In genomic region chr16:88326611-88327485, GRCh38 we compare ENCODE assay signal across 20 cellular contexts. TPM values are rescaled to one million over a fixed set of nuclear protein-coding genes. Genes with fewer than 3 reads are reported as not detected.
DNase-seq lines count a peak whose midpoint lies in the region; ATAC-seq, FAIRE-seq and TF ChIP-seq lines count a peak whose summit lies in the region.
"Had no signal": no experiment of that assay in that cellular context is flagged by ENCODE, and none has a peak within 500 bp of the region (broad histone marks: within the 10 kb centered on the region; RNA-seq: fewer than 3 reads in every experiment).

No MANE protein-coding gene starts in this region.

- H3K27me3 Mint-ChIP-seq in stimulated activated memory B cell treated with anti-CD40 and anti-IgM and Interleukin-4, amounts not matched to agents 10 μg/mL and 1 μg/mL and 100 μg/mL, for 72 hours = peaks cover 20% of the 10 kb centered on the region
- H3K27me3 Mint-ChIP-seq: CD4-positive, alpha-beta memory T cell had no signal

- H2AFZ ChIP-seq in K562 (ENCODE audit: low read depth, low read length) (peak overlapping the region; percentile 56; the same call in 1 of the 2 replicates), mesenchymal stem cell (ENCODE audit: low read depth, low read length) (no peak overlapping the region)

- H2BK15ac ChIP-seq in mesenchymal stem cell (ENCODE audit: low read depth, poor library complexity, severe bottlenecking) = peak overlapping the region; percentile 50

- H3K27ac ChIP-seq in right atrium auricular region = no peak overlapping the region
- no peak overlapping the region; the same call in 2 of the 3 replicates for H3K27ac ChIP-seq in K562 (ENCODE audit: extremely low read depth, low read depth, low read length)
- no peak overlapping the region for H3K27ac ChIP-seq in mesenchymal stem cell (ENCODE audit: low read length, poor library complexity, severe bottlenecking)
- H3K27ac ChIP-seq: BLaER1 had no signal

- H3K18ac ChIP-seq in mesenchymal stem cell (ENCODE audit: low read depth in 1 of 2, low read length in 2 of 2) = peak overlapping the region in 1 of 2 experiments; percentile 35

- H3K79me1 ChIP-seq in mesenchymal stem cell (replicated peaks; ENCODE audit: low read length, poor library complexity, severe bottlenecking) = no peaks in the 10 kb centered on the region

- H3K36me3 Mint-ChIP-seq in stimulated activated memory B cell treated with anti-CD40 and anti-IgM and Interleukin-4, amounts not matched to agents 10 μg/mL and 1 μg/mL and 100 μg/mL, for 72 hours = no peaks in the 10 kb centered on the region
- H3K36me3 Mint-ChIP-seq: CD14-positive monocyte; CD4-positive, alpha-beta memory T cell; IgD-negative memory B cell had no signal

- H3K4me2 ChIP-seq in K562 (ENCODE audit: insufficient read depth, low read length) (0 out of 2 replicates have a peak overlapping the region, but pooled peaks have one; percentile 7), mesenchymal stem cell (ENCODE audit: low read length, poor library complexity, severe bottlenecking) (no peak overlapping the region)
- H3K4me2 ChIP-seq: BLaER1 had no signal

- H3K27me3 ChIP-seq in right atrium auricular region = no peaks in the 10 kb centered on the region
- H3K27me3 ChIP-seq in K562 (ENCODE audit: control insufficient read depth in 2 of 2, insufficient read depth in 2 of 2, low read length in 2 of 2) = no peaks in the 10 kb centered on the region
- no peaks in the 10 kb centered on the region for H3K27me3 ChIP-seq in mesenchymal stem cell (ENCODE audit: control insufficient read depth in 1 of 2, insufficient read depth in 1 of 2, low read length in 2 of 2)
- H3K27me3 ChIP-seq: BLaER1 had no signal

- no peaks in the 10 kb centered on the region for H3K9me3 Mint-ChIP-seq in stimulated activated memory B cell treated with anti-CD40 and anti-IgM and Interleukin-4, amounts not matched to agents 10 μg/mL and 1 μg/mL and 100 μg/mL, for 72 hours

- peak overlapping the region in 1 of 2 experiments; percentile 29 for H3K14ac ChIP-seq in mesenchymal stem cell (ENCODE audit: low read length in 2 of 2)

- H2BK12ac ChIP-seq in mesenchymal stem cell (ENCODE audit: low read length in 2 of 2) = peak overlapping the region; percentile 64 to 78

- intact Hi-C loops in left ventricle myocardium superior (cut with micrococcal nuclease) (no loop called here), K562 (cut with micrococcal nuclease) (no loop called here)

- H3K79me2 ChIP-seq in K562 (ENCODE audit: control insufficient read depth, insufficient read depth, low read length) = no peaks in the 10 kb centered on the region

- H3K4me1 ChIP-seq in right atrium auricular region = no peaks in the 10 kb centered on the region
- peaks cover 8 to 66% of the 10 kb centered on the region in 2 experiments; a peak in 4 of 5 replicates for H3K4me1 ChIP-seq in K562 (replicated peaks in 1 of 2; ENCODE audit: control insufficient read depth in 2 of 2, insufficient read depth in 2 of 2, low read length in 2 of 2)
- peaks cover 24% of the 10 kb centered on the region for H3K4me1 ChIP-seq in mesenchymal stem cell (ENCODE audit: control insufficient read depth, insufficient read depth, low read depth, low read length)

- WGBS in K562 (ENCODE audit: insufficient coverage, low coverage, missing lambda C conversion rate) = 83% methylated on average over 24 of the region's 28 CpGs
- WGBS in mesenchymal stem cell = 95% methylated on average over 28 of the region's 28 CpGs

- H4K20me1 ChIP-seq in K562 (replicated peaks; ENCODE audit: control insufficient read depth, insufficient read depth, low read length) = no peaks in the 10 kb centered on the region
- H4K20me1 ChIP-seq: BLaER1 had no signal

- no peak for TF ChIP-seq RAD21 in K562 (CRISPR knock-in tag; conservative IDR thresholded peaks at IDR 0.05 in 1 of 2, IDR thresholded peaks at IDR 0.05 in 1 of 2)

- TF ChIP-seq CTCF in right atrium auricular region (IDR thresholded peaks at IDR 0.05) (no peak), K562 (IDR thresholded peaks at IDR 0.05 in 2 of 3, conservative IDR thresholded peaks at IDR 0.05 in 1 of 3; ENCODE audit: insufficient read depth in 2 of 3, low read depth in 1 of 3, low read length in 3 of 3) (no peak)

- H2BK5ac ChIP-seq in mesenchymal stem cell (ENCODE audit: low read depth, low read length, poor library complexity, severe bottlenecking) = no peak overlapping the region

- POLR2A ChIA-PET in K562 (lab: Yijun Ruan, JAX) = no interaction called here

- H3K9ac ChIP-seq in K562 (ENCODE audit: insufficient read depth in 1 of 2, low read depth in 2 of 2, low read length in 2 of 2) (peak overlapping the region in 1 of 2 experiments; percentile 72; a peak in 2 of 4 replicates), mesenchymal stem cell (ENCODE audit: low read length) (no peak overlapping the region)
- H3K9ac ChIP-seq: BLaER1 had no signal

- ATAC-seq in left ventricle myocardium superior (no peak), K562 (no peak), HG03469 (IDR thresholded peaks at IDR 0.05; ENCODE audit: unreplicated experiment) (no peak)
- ATAC-seq in stimulated activated memory B cell treated with anti-CD40 and anti-IgM and Interleukin-4, amounts not matched to agents 10 μg/mL and 1 μg/mL and 100 μg/mL, for 72 hours = peak; percentile 9
- ATAC-seq: GM12878 had no signal

- no peaks in the 10 kb centered on the region for H3K9me3 ChIP-seq in right atrium auricular region
- H3K9me3 ChIP-seq in K562 (replicated peaks; ENCODE audit: control insufficient read depth, insufficient read depth, low read depth, low read length) = no peaks in the 10 kb centered on the region; the same call in 1 of the 2 replicates
- H3K9me3 ChIP-seq in mesenchymal stem cell (ENCODE audit: control insufficient read depth, low read length) = no peaks in the 10 kb centered on the region
- H3K9me3 ChIP-seq: BLaER1 had no signal

- CTCF ChIA-PET in K562 (lab: Yijun Ruan, JAX; ENCODE audit: low intra/inter-chr PET ratio) = no interaction called here

- no TSS peak for BruUV-seq in K562 (replicated peaks; lab: Mats Ljungman, UMichigan)

- no peak for FAIRE-seq in K562 (lab: Jason Lieb, UNC)
- FAIRE-seq: A204.1, GM12878, HTR-8/SVneo had no signal

- peak overlapping the region; percentile 50 for H2AK5ac ChIP-seq in mesenchymal stem cell (ENCODE audit: low read length, severe bottlenecking)

- H4K91ac ChIP-seq in mesenchymal stem cell (ENCODE audit: low read length) = peak overlapping the region; percentile 65

- no peak overlapping the region for H2BK120ac ChIP-seq in mesenchymal stem cell (ENCODE audit: low read depth, low read length)

- H3K9me1 ChIP-seq in K562 (ENCODE audit: control insufficient read depth, insufficient read depth, low read length) = no peaks in the 10 kb centered on the region

- no peak overlapping the region for H4K8ac ChIP-seq in mesenchymal stem cell (ENCODE audit: low read length)

- no peak for TF ChIP-seq EP300 in K562 (IDR thresholded peaks at IDR 0.05; ENCODE audit: low read length)

- H3K36me3 ChIP-seq in right atrium auricular region (no peaks in the 10 kb centered on the region), K562 (ENCODE audit: control insufficient read depth, insufficient read depth, low read length) (no peaks in the 10 kb centered on the region), mesenchymal stem cell (ENCODE audit: control insufficient read depth in 1 of 2, insufficient read depth in 2 of 2, low read depth in 1 of 2, low read length in 2 of 2) (no peaks in the 10 kb centered on the region)
- H3K36me3 ChIP-seq: BLaER1 had no signal

- H3K23ac ChIP-seq in mesenchymal stem cell (ENCODE audit: low read length in 2 of 2) = no peak overlapping the region

- no peak for TF ChIP-seq POLR2A in K562 (conservative IDR thresholded peaks at IDR 0.05)

- H3K4ac ChIP-seq in mesenchymal stem cell (ENCODE audit: low read depth in 1 of 2, low read length in 2 of 2) = no peak overlapping the region

- H3K27ac Mint-ChIP-seq in stimulated activated memory B cell treated with anti-CD40 and anti-IgM and Interleukin-4, amounts not matched to agents 10 μg/mL and 1 μg/mL and 100 μg/mL, for 72 hours = no peak overlapping the region
- H3K27ac Mint-ChIP-seq: CD4-positive, alpha-beta memory T cell; IgD-negative memory B cell had no signal

- peak; percentile 19 for DNase-seq in left ventricle myocardium superior
- DNase-seq in right atrium auricular region (ENCODE audit: low spot score) = no peak
- no peak for DNase-seq in K562 (ENCODE audit: extremely low read depth in 1 of 4, low spot score in 3 of 4)
- DNase-seq in mesenchymal stem cell = no peak
- DNase-seq in dermis blood vessel endothelial cell = no peak
- DNase-seq in DMS153 treated with DMSO at 0.1 percent for 48 hours (lab: John Stamatoyannopoulos, UW; ENCODE audit: unreplicated experiment) = no peak
- DNase-seq: CD4-positive, alpha-beta memory T cell; DMS153; DND-41; EL; HCEC 1CT; KG1 had no signal

- no peak overlapping the region for H3K4me3 Mint-ChIP-seq in stimulated activated memory B cell treated with anti-CD40 and anti-IgM and Interleukin-4, amounts not matched to agents 10 μg/mL and 1 μg/mL and 100 μg/mL, for 72 hours
- H3K4me3 Mint-ChIP-seq: CD14-positive monocyte; CD4-positive, alpha-beta memory T cell; IgD-negative memory B cell had no signal

- H3K4me3 ChIP-seq in right atrium auricular region (no peak overlapping the region), K562 (no peak overlapping the region), mesenchymal stem cell (ENCODE audit: insufficient read depth in 1 of 2, low read depth in 1 of 2, low read length in 2 of 2) (no peak overlapping the region)
- H3K4me3 ChIP-seq: BLaER1, GM12878 had no signal

- in situ Hi-C loops in K562 (cut with MboI) = no loop called here

- H3K4me1 Mint-ChIP-seq in stimulated activated memory B cell treated with anti-CD40 and anti-IgM and Interleukin-4, amounts not matched to agents 10 μg/mL and 1 μg/mL and 100 μg/mL, for 72 hours = no peaks in the 10 kb centered on the region
- H3K4me1 Mint-ChIP-seq: CD14-positive monocyte; CD4-positive, alpha-beta memory T cell; IgD-negative memory B cell had no signal

RNA-seq across cellular contexts. Expression of gene ZNF469, which starts 55.9 kb away (rescaled TPM):
- 1.0 TPM for total RNA-seq in left ventricle myocardium superior
- under 1 TPM; 0.56 to 0.83 TPM for total RNA-seq in right atrium auricular region
- total RNA-seq in K562 (2011; cell fraction: chromatin; rRNA removed; ENCODE audit: low replicate concordance) = 0.04 and 0.09 TPM in 2 replicates
- total RNA-seq in K562 (2011; cell fraction: nucleolus; rRNA removed) = 0.13 and 0.17 TPM in 2 replicates
- total RNA-seq in K562 (2011; cell fraction: nucleoplasm; rRNA removed) = under 0.01 and 0.08 TPM in 2 replicates
- under 0.01 TPM in 1 of 2 replicates, not detected in the other for total RNA-seq in K562 (2014; rRNA removed)
- total RNA-seq in K562 (2014; rRNA removed; fragmentation: Illumina TruSeq; extraction: Trizol) = not detected in 2 replicates
- not detected in 2 replicates for total RNA-seq in K562 (2015; rRNA removed; fragmentation: Illumina TruSeq; extraction: Trizol)
- 0.02 and 0.04 TPM in 2 replicates for total RNA-seq in K562 (2021)
- polyA plus RNA-seq in K562 (2011; rRNA removed) = not detected in 2 replicates
- polyA plus RNA-seq in K562 (2011; cell fraction: cytosol; rRNA removed) = under 0.01 and 0.01 TPM in 2 replicates
- 0.01 and 0.03 TPM in 2 replicates for polyA plus RNA-seq in K562 (2011; cell fraction: nucleus; rRNA removed)
- polyA plus RNA-seq in K562 (2012) = 0.01 TPM in 2 replicates
- 0.01 TPM in 1 of 2 replicates, not detected in the other for polyA plus RNA-seq in K562 (2014; fragmentation: Illumina TruSeq; extraction: Trizol)
- not detected for polyA plus RNA-seq in K562 (2014; fragmentation: Nextera tagmentation; extraction: Ambion mirVana)
- polyA plus RNA-seq in K562 (2014; rRNA removed) = 0.01 TPM in 1 of 2 replicates, not detected in the other
- polyA minus RNA-seq in K562 (2011; rRNA and poly(A)+ RNA removed) = under 0.01 and 0.04 TPM in 2 replicates
- polyA minus RNA-seq in K562 (2011; cell fraction: cytosol; rRNA and poly(A)+ RNA removed) = 0.09 and 0.10 TPM in 2 replicates
- under 0.01 and 0.11 TPM in 2 replicates for polyA minus RNA-seq in K562 (2011; cell fraction: nucleus; rRNA and poly(A)+ RNA removed)
- polyA plus RNA-seq in mesenchymal stem cell (2013, experiment 1 of 2) = 11.1 TPM
- polyA plus RNA-seq in mesenchymal stem cell (2013, experiment 2 of 2) = 10.4 TPM
- total RNA-seq in dermis blood vessel endothelial cell = 0.79 and 1.0 TPM in 2 replicates
